ENCODE assay signal across 1 cellular context in the genomic region with DNA sequence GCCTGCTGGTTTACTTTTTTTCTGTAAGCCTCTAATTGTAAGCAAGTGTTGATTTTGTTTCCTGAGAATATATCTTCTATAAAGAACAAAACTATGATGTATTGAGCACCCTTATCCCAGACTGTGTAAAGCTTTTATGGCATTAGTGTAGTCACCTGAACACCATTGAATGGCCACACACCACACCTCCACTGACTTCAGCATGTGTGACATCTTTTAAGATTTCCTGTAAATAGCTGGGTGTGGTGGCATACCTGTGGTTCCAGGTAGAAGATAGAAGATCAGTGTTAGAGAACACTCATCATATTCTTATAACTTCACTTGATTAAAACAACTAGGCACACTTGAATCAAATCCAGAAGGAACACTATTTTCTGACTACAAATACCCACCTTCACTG.
TF ChIP-seq lines count a peak whose summit lies in the region.

No MANE protein-coding gene starts in this region.

TF ChIP-seq in A549, 52 proteins besides CTCF, POLR2A, EP300 and RAD21 (continued from another document):
- TF ChIP-seq MAZ (IDR thresholded peaks at IDR 0.05; ENCODE audit: borderline replicate concordance, low read depth, low read length): no peak
- no peak for TF ChIP-seq NPAS2 (CRISPR knock-in tag; IDR thresholded peaks at IDR 0.05; ENCODE audit: borderline replicate concordance)
- no peak for TF ChIP-seq HMGXB4 (CRISPR knock-in tag; IDR thresholded peaks at IDR 0.05; ENCODE audit: borderline replicate concordance)
